ENCODE assay signal across 18 cellular contexts in the genomic region with DNA sequence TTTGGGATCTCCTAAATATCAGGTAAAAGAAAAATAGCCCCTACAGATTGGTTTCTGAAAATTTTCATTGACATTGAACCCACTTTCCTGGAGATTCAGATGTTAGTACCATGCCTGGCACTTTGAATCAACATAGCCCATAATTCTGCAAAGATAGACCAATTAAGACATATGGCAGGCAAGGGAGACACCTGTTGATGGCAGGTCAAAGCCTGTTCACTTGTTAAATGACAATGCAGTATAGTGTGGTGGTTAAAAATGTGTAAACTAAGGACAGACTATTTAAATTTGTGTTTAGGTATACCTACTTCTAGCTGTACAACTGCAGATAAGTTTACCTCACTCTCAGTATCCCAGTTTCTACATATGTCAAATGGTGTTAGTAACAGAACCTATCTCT.
"Had no signal": no experiment of that assay in that cellular context is flagged by ENCODE, and none has a peak within 500 bp of the region (broad histone marks: within the 10 kb centered on the region; RNA-seq: fewer than 3 reads in every experiment).

No MANE protein-coding gene starts in this region.

- H3K27ac ChIP-seq: colonic mucosa, esophagus muscularis mucosa, left ventricle myocardium inferior, pancreas, thyroid gland had no signal

- H3K4me3 ChIP-seq: colonic mucosa, esophagus muscularis mucosa, left ventricle myocardium inferior, pancreas, thyroid gland had no signal

- ATAC-seq: activated CD4-positive, CD25-positive, alpha-beta regulatory T cell treated with anti-CD3 and anti-CD28 coated beads, Interleukin-2, amount 50 U/mL, for 24 hours; naive thymus-derived CD4-positive, alpha-beta T cell; pancreas; stimulated activated naive B cell treated with anti-CD40 and anti-IgM and Interleukin-4, amounts not matched to agents 10 μg/mL and 1 μg/mL and 100 μg/mL, for 72 hours had no signal

- H3K4me1 ChIP-seq: colonic mucosa, left ventricle myocardium inferior, pancreas had no signal

- H3K9me3 ChIP-seq: colonic mucosa, esophagus muscularis mucosa, left ventricle myocardium inferior, pancreas, thyroid gland had no signal

- H3K36me3 ChIP-seq: colonic mucosa, esophagus muscularis mucosa, left ventricle myocardium inferior, pancreas, thyroid gland had no signal

- FAIRE-seq: endometrium, kidney, pancreas, urothelium cell line had no signal

- H3K27me3 ChIP-seq: colonic mucosa, esophagus muscularis mucosa, pancreas, thyroid gland had no signal

- DNase-seq: activated CD4-positive, alpha-beta T cell treated with anti-CD3 and anti-CD28 coated beads, Interleukin-2, amount 50 U/mL, for 1 hour; activated naive CD4-positive, alpha-beta T cell; activated naive CD8-positive, alpha-beta T cell treated with anti-CD3 and anti-CD28 coated beads, Interleukin-2, amount 10 ng/mL, durations not matched to agents 7 days and 5 days; central memory CD4-positive, alpha-beta T cell; colonic mucosa; hippocampal formation; kidney; left ventricle myocardium inferior; naive thymus-derived CD4-positive, alpha-beta T cell; pancreas; retina; stimulated activated CD4-positive, alpha-beta T cell treated with anti-CD3 and anti-CD28 coated beads, Interleukin-2, amount 100 ng/mL, for 48 hours; stimulated activated naive B cell treated with anti-CD40 and anti-IgM and Interleukin-4, amounts not matched to agents 10 μg/mL and 1 μg/mL and 100 μg/mL, for 72 hours; thyroid gland had no signal
